In the genomic region with DNA sequence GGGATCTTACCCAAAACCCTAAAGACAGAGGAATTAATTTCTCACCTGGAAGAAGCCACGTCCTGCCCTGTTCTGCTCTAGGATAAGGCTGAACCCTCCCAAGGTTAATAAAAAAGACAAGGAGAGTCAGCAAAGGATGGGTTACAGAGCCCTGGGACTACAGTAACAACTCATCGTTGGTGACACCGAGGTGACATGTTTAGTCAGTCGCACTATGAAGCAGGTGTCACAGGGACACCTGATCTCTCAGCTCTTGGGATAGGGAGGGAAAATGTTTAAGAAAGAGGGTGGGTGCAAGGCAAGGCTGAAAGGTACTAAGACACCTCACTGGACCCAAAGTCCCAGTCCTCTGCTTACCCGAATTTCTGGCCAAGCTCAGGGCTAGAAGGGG, we compare ENCODE assay signal across 10 cellular contexts. TPM values are rescaled to one million over a fixed set of nuclear protein-coding genes. Genes with fewer than 3 reads are reported as not detected.
DNase-seq lines count a peak whose midpoint lies in the region; ATAC-seq and TF ChIP-seq lines count a peak whose summit lies in the region.
"Had no signal": no experiment of that assay in that cellular context is flagged by ENCODE, and none has a peak within 500 bp of the region (broad histone marks: within the 10 kb centered on the region; RNA-seq: fewer than 3 reads in every experiment).

No MANE protein-coding gene starts in this region.

- TF ChIP-seq POLR2A in ovary (IDR thresholded peaks at IDR 0.05) = no peak

- H3K27ac ChIP-seq in CD4-positive, alpha-beta memory T cell (ENCODE audit: low read depth, low read length) = no peak overlapping the region
- H3K27ac ChIP-seq in ovary = peak overlapping the region; percentile 81 to 85
- H3K27ac ChIP-seq: epithelial cell of prostate had no signal

- peaks cover 5% of the 10 kb centered on the region for H3K4me1 ChIP-seq in CD4-positive, alpha-beta memory T cell (ENCODE audit: insufficient read depth, low read length)
- peaks cover 4% of the 10 kb centered on the region for H3K4me1 ChIP-seq in ovary (ENCODE audit: insufficient read depth)

- no peak overlapping the region for H3K4me3 ChIP-seq in CD4-positive, alpha-beta memory T cell (ENCODE audit: low read length in 2 of 2)
- H3K4me3 ChIP-seq in fibroblast of mammary gland (ENCODE audit: control insufficient read depth, low read depth, low read length) (peak overlapping the region; percentile 80), ovary (peak overlapping the region; percentile 86)

- peaks cover 0 to 6% (median 0%) of the 10 kb centered on the region in 8 donors for H3K9me3 Mint-ChIP-seq in CD4-positive, alpha-beta memory T cell

- no peak for TF ChIP-seq EP300 in ovary (IDR thresholded peaks at IDR 0.05)

- intact Hi-C loops in CD4-positive, alpha-beta memory T cell (cut with micrococcal nuclease) = no loop called here
- intact Hi-C loops in ovary (cut with DNase I) = no loop called here

- ATAC-seq in SK-N-SH treated with all-trans-retinoic acid at 6 μM for 48 hours (peak; percentile 4; the same call in 2 of the 3 replicates), GM21367 (IDR thresholded peaks at IDR 0.05; ENCODE audit: unreplicated experiment) (no peak), GM19452 (IDR thresholded peaks at IDR 0.05; ENCODE audit: unreplicated experiment) (no peak)

- peak overlapping the region in 3 of 7 donors; percentile 23 to 69 (median 28) for H3K27ac Mint-ChIP-seq in CD4-positive, alpha-beta memory T cell

- 29 to 31% (median 29%) methylated on average over 5 of the region's 5 CpGs for WGBS in ovary, 3 donors

- CTCF ChIA-PET in CD4-positive, alpha-beta memory T cell (lab: Charles Lee; ENCODE audit: partially characterized antibody) = no interaction called here

- H3K27me3 Mint-ChIP-seq in CD4-positive, alpha-beta memory T cell = peaks cover 11 to 28% of the 10 kb centered on the region in 2 donors

- no peaks in the 10 kb centered on the region for H3K9me3 ChIP-seq in CD4-positive, alpha-beta memory T cell (ENCODE audit: control insufficient read depth in 1 of 2, low read length in 2 of 2)
- no peaks in the 10 kb centered on the region for H3K9me3 ChIP-seq in ovary

- peaks cover 1 to 10% (median 4%) of the 10 kb centered on the region in 4 donors for H3K4me1 Mint-ChIP-seq in CD4-positive, alpha-beta memory T cell

- H3K27me3 ChIP-seq in CD4-positive, alpha-beta memory T cell (ENCODE audit: insufficient read depth, low read length) = peaks cover 3% of the 10 kb centered on the region
- H3K27me3 ChIP-seq in ovary = no peaks in the 10 kb centered on the region

- H3K36me3 ChIP-seq in CD4-positive, alpha-beta memory T cell (ENCODE audit: insufficient read depth, low read length) = no peaks in the 10 kb centered on the region
- no peaks in the 10 kb centered on the region for H3K36me3 ChIP-seq in ovary

- POLR2A ChIA-PET in CD4-positive, alpha-beta memory T cell (lab: Charles Lee; ENCODE audit: partially characterized antibody) = no interaction called here

- no peak for TF ChIP-seq CTCF in fibroblast of mammary gland (conservative IDR thresholded peaks at IDR 0.05; ENCODE audit: control insufficient read depth, insufficient read depth, low read depth, low read length)
- TF ChIP-seq CTCF in ovary (IDR thresholded peaks at IDR 0.05) = no peak

- H3K36me3 Mint-ChIP-seq in CD4-positive, alpha-beta memory T cell = no peaks in the 10 kb centered on the region

- no peak for DNase-seq in CD4-positive, alpha-beta memory T cell
- DNase-seq in fibroblast of mammary gland (ENCODE audit: low read depth) (no peak), ovary (no peak), GM19238 (ENCODE audit: insufficient read length, low spot score) (no peak), COLO829 (ENCODE audit: low spot score) (no peak)
- DNase-seq: NCI-H1092 had no signal

- peak overlapping the region; percentile 9 to 83 (median 72) for H3K4me3 Mint-ChIP-seq in CD4-positive, alpha-beta memory T cell

TF ChIP-seq in SK-N-SH treated with all-trans-retinoic acid at 6 μM for 48 hours, 23 proteins besides CTCF, POLR2A, EP300 and RAD21:
- TF ChIP-seq RARB (CRISPR knock-in tag; IDR thresholded peaks at IDR 0.05) = no peak
- no peak for TF ChIP-seq ARNTL (CRISPR knock-in tag; IDR thresholded peaks at IDR 0.05; ENCODE audit: borderline replicate concordance, low read depth)
- no peak for TF ChIP-seq ESRRG (CRISPR knock-in tag; IDR thresholded peaks at IDR 0.05)

RNA-seq across cellular contexts. Expression of a gene that starts 0.6 kb away (rescaled TPM):
- under 1 TPM; 0.25 to 0.47 TPM for total RNA-seq in CD4-positive, alpha-beta memory T cell
- under 1 TPM; 0.11 to 0.80 TPM for polyA plus RNA-seq in CD4-positive, alpha-beta memory T cell
- 10 to 100 TPM; 10.9 to 21.8 (median 17.2) TPM for total RNA-seq in ovary
- 10 to 100 TPM; 11.4 to 12.1 TPM for polyA plus RNA-seq in ovary

Comparison
In these comparisons a context has a peak if more than half of its experiments do, and no peak if none do; other contexts are left out.
1. H3K4me3 ChIP-seq: peak in fibroblast of mammary gland (single experiment) and ovary (single experiment); none in CD4-positive, alpha-beta memory T cell (0 of 2).
2. RNA of a gene that starts 0.6 kb away (total RNA-seq): 10.9 to 21.8 TPM in ovary; 0.25 to 0.47 TPM in CD4-positive, alpha-beta memory T cell; every median in the first group is over 4 times any median in the second.